Comparison of ENCODE assay signal across 8 cellular contexts in the genomic region with DNA sequence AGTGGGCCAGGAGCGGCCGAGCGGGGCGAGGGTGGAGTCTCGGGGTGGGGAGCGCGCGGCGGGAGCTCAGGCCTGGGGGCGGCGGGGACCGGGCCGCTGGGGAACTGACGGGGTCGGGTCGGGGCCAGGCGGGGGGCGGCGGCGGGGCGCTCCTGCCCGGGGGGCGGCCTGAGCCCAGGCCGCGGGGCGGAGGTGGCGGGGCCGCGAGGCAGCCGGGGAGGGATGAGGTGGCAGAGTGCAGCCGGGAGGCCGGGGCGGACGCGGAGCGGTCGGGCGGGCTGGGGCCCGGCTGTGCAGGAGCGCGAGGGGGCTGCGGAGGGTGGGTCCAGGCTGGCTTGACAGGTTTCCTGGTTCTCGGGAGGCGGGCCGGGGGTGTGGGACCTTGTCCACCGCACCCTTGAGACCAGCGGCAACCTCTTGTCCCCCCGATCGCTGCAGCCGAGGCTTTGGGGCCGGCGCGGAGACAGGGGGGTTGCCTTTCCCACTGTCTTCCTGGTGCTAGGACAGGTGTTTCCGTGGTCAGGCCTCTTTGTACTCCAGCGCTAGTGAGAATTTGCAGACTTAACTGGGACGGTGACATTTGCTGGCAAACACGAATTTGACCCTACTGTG. TPM values are rescaled to one million over a fixed set of nuclear protein-coding genes. Genes with fewer than 3 reads are reported as not detected.
A peak's percentile ranks its signal among the peaks of the same experiment; 100 is the strongest.
DNase-seq lines count a peak whose midpoint lies in the region; ATAC-seq, FAIRE-seq and TF ChIP-seq lines count a peak whose summit lies in the region.
"Not testable (repeated sequence)": the region's sequence is repeated elsewhere in the genome, so short reads cannot be mapped to it uniquely, and the experiment has no call there.

No MANE protein-coding gene starts in this region.

- H3K9me2 ChIP-seq in Loucy (replicated peaks; ENCODE audit: low read depth, low read length), result not testable (repeated sequence)

- H2AFZ ChIP-seq in Loucy (ENCODE audit: low read length), result peak overlapping the region; percentile 91; the same call in 1 of the 2 replicates

- H3K36me3 ChIP-seq in Loucy (ENCODE audit: insufficient read depth, low read length); psoas muscle (ENCODE audit: insufficient read depth in 1 of 2, low read depth in 1 of 2): not testable (repeated sequence)

- peaks cover 15% of the 10 kb centered on the region for H4K20me1 ChIP-seq in Loucy (ENCODE audit: insufficient read depth, low read length, poor library complexity, severe bottlenecking)

- FAIRE-seq in urothelium cell line (lab: Jason Lieb, UNC), result not testable (repeated sequence)

- peak overlapping the region; percentile 91 for H3K4me3 ChIP-seq in Loucy (ENCODE audit: low read length, poor library complexity, severe bottlenecking)
- peak overlapping the region; percentile 73 for H3K4me3 ChIP-seq in iPS-18c (ENCODE audit: insufficient read depth, low read depth, low read length)
- H3K4me3 ChIP-seq in psoas muscle, result peak overlapping the region; percentile 83

- not testable (repeated sequence) for H3K27me3 ChIP-seq in Loucy (ENCODE audit: insufficient read depth, low read length, poor library complexity, severe bottlenecking); psoas muscle (ENCODE audit: insufficient read depth in 3 of 3, low read length in 2 of 3)

- peaks cover 42% of the 10 kb centered on the region for H3K79me2 ChIP-seq in Loucy (ENCODE audit: insufficient read depth, low read length)

- H3K4me2 ChIP-seq in Loucy (ENCODE audit: low read depth, low read length, poor library complexity, severe bottlenecking), result peak overlapping the region; percentile 93

- not testable (repeated sequence) for H3F3A ChIP-seq in Loucy (ENCODE audit: low read depth)

- H3K9me3 ChIP-seq in Loucy (ENCODE audit: insufficient read depth, low read depth, low read length); iPS-18c (ENCODE audit: control insufficient read depth, insufficient read depth, low read length); psoas muscle: not testable (repeated sequence)

- ATAC-seq in GM18499 (IDR thresholded peaks at IDR 0.05; ENCODE audit: insufficient read depth, unreplicated experiment) (peak; percentile 4), HG02610 (IDR thresholded peaks at IDR 0.05; ENCODE audit: unreplicated experiment) (peak; percentile 31), psoas muscle (peak; percentile 4 to 17 (median 7))

- not testable (repeated sequence) for TF ChIP-seq CTCF in Loucy (conservative IDR thresholded peaks at IDR 0.05; ENCODE audit: low read length); psoas muscle (IDR thresholded peaks at IDR 0.05)

- H3K9ac ChIP-seq in Loucy (ENCODE audit: low read depth, low read length, poor library complexity, severe bottlenecking), result peak overlapping the region; percentile 77

- 0 to 1% (median 1%) methylated on average over 15 to 57 of the region's 57 CpGs for WGBS in psoas muscle, 3 donors

- not testable (repeated sequence) for H3K4me1 ChIP-seq in Loucy (ENCODE audit: insufficient read depth, low read length, poor library complexity, severe bottlenecking); psoas muscle

- peak overlapping the region; percentile 80 for H3K27ac ChIP-seq in psoas muscle

- DNase-seq in activated CD4-positive, CD25-positive, alpha-beta regulatory T cell (lab: John Stamatoyannopoulos, UW), result peak in 3 of 4 experiments; percentile 14 to 28 (median 20)
- peak; percentile 9 for DNase-seq in central memory CD4-positive, alpha-beta T cell
- DNase-seq in psoas muscle, result peak; percentile 33 to 61
- peak; percentile 12 for DNase-seq in urothelium cell line (ENCODE audit: low spot score)

- intact Hi-C loops in psoas muscle (cut with DNase I), result loop anchor here in 1 of 2 donors (10.0 kb wide), 1 partner anchor 111 kb away; the partner anchor contains the start of gene GUSB

RNA-seq across cellular contexts. Expression of gene VKORC1L1, which starts 0.8 kb away (rescaled TPM):
- 10 to 100 TPM; 17.0 to 24.4 (median 21.2) TPM for total RNA-seq in psoas muscle
- polyA plus RNA-seq in psoas muscle, result 10 to 100 TPM in 2 of 3 donors, 1 to 10 TPM in 1; 9.9 to 23.5 (median 14.2) TPM

Comparison
In these comparisons a context has a peak if more than half of its experiments do, and no peak if none do; other contexts are left out.
1. Peak in every context shown above with its lines: DNase-seq, ATAC-seq, H3K4me3 ChIP-seq and H3K27ac ChIP-seq.